Comparison of ENCODE assay signal across 8 cellular contexts in genomic region chr6:30763618-30764489, GRCh38. TPM values are rescaled to one million over a fixed set of nuclear protein-coding genes. Genes with fewer than 3 reads are reported as not detected.
DNase-seq lines count a peak whose midpoint lies in the region; ATAC-seq and TF ChIP-seq lines count a peak whose summit lies in the region.

No MANE protein-coding gene starts in this region.

- TF ChIP-seq CTCF in omental fat pad (IDR thresholded peaks at IDR 0.05), result no peak

- ATAC-seq in HG03571 (IDR thresholded peaks at IDR 0.05; ENCODE audit: unreplicated experiment), result peak; percentile 36
- ATAC-seq in HG03469 (IDR thresholded peaks at IDR 0.05; ENCODE audit: unreplicated experiment), result no peak
- ATAC-seq in omental fat pad (ENCODE audit: low FRiP score), result no peak
- no peak for ATAC-seq in HG03442 (IDR thresholded peaks at IDR 0.05; ENCODE audit: unreplicated experiment)

- H3K27me3 Mint-ChIP-seq in activated naive CD8-positive, alpha-beta T cell, result no peaks in the 10 kb centered on the region

- no peaks in the 10 kb centered on the region for H3K36me3 Mint-ChIP-seq in activated naive CD8-positive, alpha-beta T cell

- peak overlapping the region; percentile 91 for H3K27ac Mint-ChIP-seq in activated naive CD8-positive, alpha-beta T cell

- peaks cover 62% of the 10 kb centered on the region for H3K4me1 Mint-ChIP-seq in activated naive CD8-positive, alpha-beta T cell (ENCODE audit: low read depth)

- peak; percentile 52 for DNase-seq in D341Med (ENCODE audit: low spot score)
- no peak for DNase-seq in omental fat pad (ENCODE audit: low spot score)
- no peak for DNase-seq in midbrain (lab: John Stamatoyannopoulos, UW)

- peak overlapping the region; percentile 45 for H3K4me3 Mint-ChIP-seq in activated naive CD8-positive, alpha-beta T cell

- no peaks in the 10 kb centered on the region for H3K27me3 ChIP-seq in layer of hippocampus (ENCODE audit: control insufficient read depth, insufficient read depth, low read length)

- H3K9me3 Mint-ChIP-seq in activated naive CD8-positive, alpha-beta T cell (ENCODE audit: low read depth), result no peaks in the 10 kb centered on the region

- peak overlapping the region; percentile 56 for H3K27ac ChIP-seq in layer of hippocampus (ENCODE audit: low read depth, low read length)

RNA-seq across cellular contexts. Expression of gene IER3, which starts 19.5 kb away (rescaled TPM):
- total RNA-seq in omental fat pad, result 100 to 1,000 TPM in 1 of 4 donors, 10 to 100 TPM in 2, 1 to 10 TPM in 1; 6.8 to 224 (median 43.4) TPM

RNA-seq across cellular contexts. Expression of gene FLOT1, which starts 21.4 kb away (rescaled TPM):
- total RNA-seq in omental fat pad, result 100 to 1,000 TPM in 3 of 4 donors, 10 to 100 TPM in 1; 90.2 to 156 (median 142) TPM

RNA-seq across cellular contexts. Expression of gene TUBB, which starts 43.7 kb away (rescaled TPM):
- 100 to 1,000 TPM; 229 to 281 (median 256) TPM for total RNA-seq in omental fat pad

RNA-seq across cellular contexts. Expression of gene MDC1, which starts 46.8 kb away (rescaled TPM):
- 10 to 100 TPM in 1 of 4 donors, 1 to 10 TPM in 3; 6.2 to 15.0 (median 7.2) TPM for total RNA-seq in omental fat pad
